In genomic region chr13:73993661-73994060, GRCh38 we compare ENCODE assay signal across 27 cellular contexts.
DNase-seq lines count a peak whose midpoint lies in the region; ATAC-seq and TF ChIP-seq lines count a peak whose summit lies in the region.
"Had no signal": no experiment of that assay in that cellular context is flagged by ENCODE, and none has a peak within 500 bp of the region (broad histone marks: within the 10 kb centered on the region; RNA-seq: fewer than 3 reads in every experiment).

No MANE protein-coding gene starts in this region.

- no peak for TF ChIP-seq CTCF in SU-DHL-6 (IDR thresholded peaks at IDR 0.05; ENCODE audit: insufficient read depth, low read length, poor library complexity, severe bottlenecking)

- peak overlapping the region; percentile 40 for H3K4me2 ChIP-seq in SU-DHL-6 (ENCODE audit: low read depth, low read length, poor library complexity, severe bottlenecking)
- H3K4me2 ChIP-seq: A549 had no signal

- no peak for DNase-seq in activated naive CD8-positive, alpha-beta T cell treated with anti-CD3 and anti-CD28 coated beads, Interleukin-2, amount 50 U/mL, for 24 hours
- DNase-seq in activated naive CD8-positive, alpha-beta T cell treated with anti-CD3 and anti-CD28 coated beads for 36 hours = no peak
- DNase-seq in NCI-H146 treated with DMSO at 0.1 percent for 48 hours (lab: John Stamatoyannopoulos, UW; ENCODE audit: unreplicated experiment) = peak; percentile 74
- DNase-seq in iPS-NIHi11 (ENCODE audit: low spot score) = no peak
- DNase-seq in HAP-1 (ENCODE audit: low spot score in 2 of 2) = no peak
- no peak for DNase-seq in OCI-M2 (lab: John Stamatoyannopoulos, UW; ENCODE audit: unreplicated experiment)
- DNase-seq: activated B cell treated with CpG ODN at 0.5 μM for 24 hours; activated CD4-positive, alpha-beta T cell treated with anti-CD3 and anti-CD28 coated beads, Interleukin-2, amount 50 U/mL, for 1 hour; activated CD8-positive, alpha-beta memory T cell treated with anti-CD3 and anti-CD28 coated beads, Interleukin-2, amount 10 ng/mL, durations not matched to agents 7 days and 5 days; activated naive CD4-positive, alpha-beta T cell treated with Interleukin-2 at 50 U/mL for 16 hours; activated T-cell treated with anti-CD3 and anti-CD28 coated beads, Interleukin-2, amount 50 U/mL, for 72 hours; AML-193; effector CD4-positive, alpha-beta T cell; GOT3; islet precursor cell; left ventricle myocardium superior; MV-4-11; NCI-H446; Peyer's patch; SHP77 treated with DMSO at 0.1 percent for 48 hours; T1000; tibial artery had no signal

- peak overlapping the region; percentile 8; the same call in 1 of the 2 replicates for H3K9ac ChIP-seq in SU-DHL-6 (ENCODE audit: low read length)

- in situ Hi-C loops in HAP-1 (cut with MboI; ENCODE audit: low sequenced_read_pairs) = no loop called here

- no peaks in the 10 kb centered on the region for H3K9me3 Mint-ChIP-seq in activated naive CD8-positive, alpha-beta T cell treated with anti-CD3 and anti-CD28 coated beads, Interleukin-2, amount 50 U/mL, for 24 hours
- no peaks in the 10 kb centered on the region for H3K9me3 Mint-ChIP-seq in activated naive CD8-positive, alpha-beta T cell treated with anti-CD3 and anti-CD28 coated beads for 36 hours
- H3K9me3 Mint-ChIP-seq: activated B cell treated with CpG ODN at 0.5 μM for 24 hours; activated T-cell treated with anti-CD3 and anti-CD28 coated beads, Interleukin-2, amount 50 U/mL, for 72 hours had no signal

- no peaks in the 10 kb centered on the region for H3K9me2 ChIP-seq in SU-DHL-6 (replicated peaks; ENCODE audit: insufficient read depth, low read length)

- H3K4me1 Mint-ChIP-seq in activated naive CD8-positive, alpha-beta T cell treated with anti-CD3 and anti-CD28 coated beads, Interleukin-2, amount 50 U/mL, for 24 hours = peaks cover 55% of the 10 kb centered on the region
- H3K4me1 Mint-ChIP-seq in activated naive CD8-positive, alpha-beta T cell treated with anti-CD3 and anti-CD28 coated beads for 36 hours = peaks cover 32% of the 10 kb centered on the region

- H3K27me3 ChIP-seq in SU-DHL-6 (ENCODE audit: low read length) = no peaks in the 10 kb centered on the region
- H3K27me3 ChIP-seq in HAP-1 (ENCODE audit: low read depth) = no peaks in the 10 kb centered on the region
- H3K27me3 ChIP-seq: breast epithelium, Peyer's patch, tibial artery had no signal

- H4K20me1 ChIP-seq in SU-DHL-6 (ENCODE audit: low read depth, low read length) = no peaks in the 10 kb centered on the region

- H3K4me3 ChIP-seq in SU-DHL-6 (ENCODE audit: insufficient read depth, low read length, poor library complexity, severe bottlenecking) = no peak overlapping the region
- H3K4me3 ChIP-seq in HAP-1 = no peak overlapping the region
- H3K4me3 ChIP-seq: A549, breast epithelium, Peyer's patch, skin epidermis, tibial artery had no signal

- peaks cover 34% of the 10 kb centered on the region for H3F3A ChIP-seq in SU-DHL-6 (ENCODE audit: insufficient read depth)

- peaks cover 4% of the 10 kb centered on the region for H3K4me1 ChIP-seq in HAP-1
- H3K4me1 ChIP-seq: A549, Peyer's patch had no signal

- H3K27ac ChIP-seq in SU-DHL-6 (ENCODE audit: low read depth, low read length) = peak overlapping the region; percentile 95
- H3K27ac ChIP-seq: A549, breast epithelium, Peyer's patch, skin epidermis, tibial artery had no signal

- H3K27ac Mint-ChIP-seq in activated naive CD8-positive, alpha-beta T cell treated with anti-CD3 and anti-CD28 coated beads, Interleukin-2, amount 50 U/mL, for 24 hours = peak overlapping the region; percentile 7
- H3K27ac Mint-ChIP-seq in activated naive CD8-positive, alpha-beta T cell treated with anti-CD3 and anti-CD28 coated beads for 36 hours = no peak overlapping the region
- H3K27ac Mint-ChIP-seq: activated B cell treated with CpG ODN at 0.5 μM for 24 hours; activated CD8-positive, alpha-beta memory T cell treated with anti-CD3 and anti-CD28 coated beads, Interleukin-2, amount 10 ng/mL, durations not matched to agents 7 days and 5 days; activated T-cell treated with anti-CD3 and anti-CD28 coated beads, Interleukin-2, amount 50 U/mL, for 72 hours had no signal

- no peaks in the 10 kb centered on the region for H3K27me3 Mint-ChIP-seq in activated naive CD8-positive, alpha-beta T cell treated with anti-CD3 and anti-CD28 coated beads, Interleukin-2, amount 50 U/mL, for 24 hours
- no peaks in the 10 kb centered on the region for H3K27me3 Mint-ChIP-seq in activated naive CD8-positive, alpha-beta T cell treated with anti-CD3 and anti-CD28 coated beads for 36 hours
- H3K27me3 Mint-ChIP-seq: activated B cell treated with CpG ODN at 0.5 μM for 24 hours; activated CD8-positive, alpha-beta memory T cell treated with anti-CD3 and anti-CD28 coated beads, Interleukin-2, amount 10 ng/mL, durations not matched to agents 7 days and 5 days had no signal

- H3K36me3 ChIP-seq in SU-DHL-6 (ENCODE audit: low read length) (no peaks in the 10 kb centered on the region), HAP-1 (replicated peaks) (no peaks in the 10 kb centered on the region)
- H3K36me3 ChIP-seq: breast epithelium, Peyer's patch, tibial artery had no signal

- peaks cover 13% of the 10 kb centered on the region for H3K36me3 Mint-ChIP-seq in activated naive CD8-positive, alpha-beta T cell treated with anti-CD3 and anti-CD28 coated beads, Interleukin-2, amount 50 U/mL, for 24 hours (ENCODE audit: low read depth)
- peaks cover 25% of the 10 kb centered on the region for H3K36me3 Mint-ChIP-seq in activated naive CD8-positive, alpha-beta T cell treated with anti-CD3 and anti-CD28 coated beads for 36 hours

- H3K79me2 ChIP-seq in SU-DHL-6 (ENCODE audit: insufficient read depth, low read length) = 0 out of 2 replicates have a peak, but pooled peaks cover 8% of the 10 kb centered on the region

- H3K9me3 ChIP-seq in SU-DHL-6 (ENCODE audit: insufficient read depth, low read length) (no peaks in the 10 kb centered on the region), HAP-1 (no peaks in the 10 kb centered on the region)
- H3K9me3 ChIP-seq: A549, breast epithelium, Peyer's patch, tibial artery had no signal

- no peak overlapping the region for H3K4me3 Mint-ChIP-seq in activated naive CD8-positive, alpha-beta T cell treated with anti-CD3 and anti-CD28 coated beads, Interleukin-2, amount 50 U/mL, for 24 hours
- no peak overlapping the region for H3K4me3 Mint-ChIP-seq in activated naive CD8-positive, alpha-beta T cell treated with anti-CD3 and anti-CD28 coated beads for 36 hours
- H3K4me3 Mint-ChIP-seq: activated B cell treated with CpG ODN at 0.5 μM for 24 hours; activated CD8-positive, alpha-beta memory T cell treated with anti-CD3 and anti-CD28 coated beads, Interleukin-2, amount 10 ng/mL, durations not matched to agents 7 days and 5 days; activated T-cell treated with anti-CD3 and anti-CD28 coated beads, Interleukin-2, amount 50 U/mL, for 72 hours had no signal

- no peak overlapping the region for H2AFZ ChIP-seq in SU-DHL-6 (ENCODE audit: low read depth, low read length, severe bottlenecking)

- ATAC-seq in activated naive CD8-positive, alpha-beta T cell treated with anti-CD3 and anti-CD28 coated beads, Interleukin-2, amount 50 U/mL, for 24 hours = no peak
- no peak for ATAC-seq in GM21529 (IDR thresholded peaks at IDR 0.05; ENCODE audit: unreplicated experiment)
- ATAC-seq: A549; activated CD8-positive, alpha-beta memory T cell treated with anti-CD3 and anti-CD28 coated beads, Interleukin-2, amount 10 ng/mL, durations not matched to agents 7 days and 5 days; activated T-cell treated with anti-CD3 and anti-CD28 coated beads, Interleukin-2, amount 50 U/mL, for 72 hours; left ventricle myocardium superior had no signal
